In the genomic region with DNA sequence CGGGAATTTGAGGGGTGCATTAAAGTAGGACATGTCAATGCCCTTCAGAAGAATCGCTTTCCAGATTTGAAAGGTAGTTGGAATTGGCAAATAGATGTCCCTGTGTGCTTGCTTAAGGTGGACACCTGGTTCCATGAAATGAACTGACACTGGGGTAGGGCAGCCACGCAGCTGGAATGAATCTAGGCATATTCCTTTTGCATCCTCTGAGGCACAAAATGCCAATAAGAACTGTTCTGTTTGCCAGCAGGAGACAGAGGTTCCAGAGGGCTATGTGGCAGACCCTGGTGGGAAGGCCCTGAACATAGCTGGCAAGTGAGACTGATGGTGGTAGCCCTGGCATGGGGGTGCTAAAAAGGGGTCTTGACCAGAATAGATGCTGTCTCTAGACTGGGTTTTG, we compare ENCODE assay signal across 23 cellular contexts.
DNase-seq lines count a peak whose midpoint lies in the region; ATAC-seq and TF ChIP-seq lines count a peak whose summit lies in the region.
"Had no signal": no experiment of that assay in that cellular context is flagged by ENCODE, and none has a peak within 500 bp of the region (broad histone marks: within the 10 kb centered on the region; RNA-seq: fewer than 3 reads in every experiment).

No MANE protein-coding gene starts in this region.

- no peaks in the 10 kb centered on the region for H3K36me3 ChIP-seq in left ventricle myocardium inferior
- H3K36me3 ChIP-seq: BE2C, BLaER1 had no signal

- no peaks in the 10 kb centered on the region for H3K4me1 Mint-ChIP-seq in stimulated activated naive CD8-positive, alpha-beta T cell treated with anti-CD3 and anti-CD28 coated beads, Interleukin-15, amount 100 ng/mL, for 72 hours
- H3K4me1 Mint-ChIP-seq: CD14-positive monocyte; CD4-positive, CD25-positive, alpha-beta regulatory T cell; CD8-positive, alpha-beta memory T cell had no signal

- no peak overlapping the region for H3K27ac ChIP-seq in left ventricle myocardium inferior (replicated peaks)
- H3K27ac ChIP-seq: 22Rv1, BLaER1 had no signal

- no peak for ATAC-seq in stimulated activated naive CD8-positive, alpha-beta T cell treated with anti-CD3 and anti-CD28 coated beads, Interleukin-15, amount 100 ng/mL, for 72 hours
- no peak for ATAC-seq in stimulated activated naive CD8-positive, alpha-beta T cell treated with anti-CD3 and anti-CD28 coated beads, Interleukin-15, Interleukin-2, amounts not matched to agents 100 U/mL and 50 U/mL, for 24 hours
- ATAC-seq: GM12878 had no signal

- H3K4me3 ChIP-seq in left ventricle myocardium inferior = no peak overlapping the region
- H3K4me3 ChIP-seq: BLaER1, GM12878 had no signal

- H3K9me3 ChIP-seq in left ventricle myocardium inferior (replicated peaks) = no peaks in the 10 kb centered on the region
- H3K9me3 ChIP-seq: BE2C, BLaER1 had no signal

- H3K27me3 ChIP-seq in left ventricle myocardium inferior (ENCODE audit: low read depth) = peaks cover 72% of the 10 kb centered on the region
- H3K27me3 ChIP-seq: BLaER1 had no signal

- peak overlapping the region; percentile 20 to 49 for H3K27ac Mint-ChIP-seq in stimulated activated naive CD8-positive, alpha-beta T cell treated with anti-CD3 and anti-CD28 coated beads, Interleukin-15, amount 100 ng/mL, for 72 hours
- H3K27ac Mint-ChIP-seq: CD14-positive monocyte; CD4-positive, alpha-beta memory T cell; CD4-positive, CD25-positive, alpha-beta regulatory T cell; CD8-positive, alpha-beta memory T cell had no signal

- no peak for TF ChIP-seq CTCF in left ventricle myocardium inferior (IDR thresholded peaks at IDR 0.05; ENCODE audit: borderline replicate concordance)

- intact Hi-C loops in cardiac septum (cut with DNase I) = no loop called here
- intact Hi-C loops in left ventricle myocardium inferior (cut with micrococcal nuclease) = no loop called here

- no peak overlapping the region for H3K4me3 Mint-ChIP-seq in stimulated activated naive CD8-positive, alpha-beta T cell treated with anti-CD3 and anti-CD28 coated beads, Interleukin-15, amount 100 ng/mL, for 72 hours
- H3K4me3 Mint-ChIP-seq: CD14-positive monocyte; CD4-positive, alpha-beta memory T cell; CD4-positive, CD25-positive, alpha-beta regulatory T cell; CD8-positive, alpha-beta memory T cell had no signal

- H3K9me3 Mint-ChIP-seq in stimulated activated naive CD8-positive, alpha-beta T cell treated with anti-CD3 and anti-CD28 coated beads, Interleukin-15, amount 100 ng/mL, for 72 hours = no peaks in the 10 kb centered on the region

- no peaks in the 10 kb centered on the region for H3K4me1 ChIP-seq in left ventricle myocardium inferior
- H3K4me1 ChIP-seq: BLaER1 had no signal

- H3K27me3 Mint-ChIP-seq in stimulated activated naive CD8-positive, alpha-beta T cell treated with anti-CD3 and anti-CD28 coated beads, Interleukin-15, amount 100 ng/mL, for 72 hours = peaks cover 17% of the 10 kb centered on the region

- peak; percentile 51 for DNase-seq in cardiac septum (ENCODE audit: low spot score)
- DNase-seq in left ventricle myocardium inferior = no peak
- no peak for DNase-seq in stimulated activated naive CD8-positive, alpha-beta T cell treated with anti-CD3 and anti-CD28 coated beads, Interleukin-15, amount 100 ng/mL, for 72 hours
- DNase-seq in stimulated activated naive CD8-positive, alpha-beta T cell treated with anti-CD3 and anti-CD28 coated beads, Interleukin-15, Interleukin-2, amounts not matched to agents 100 U/mL and 50 U/mL, for 24 hours = no peak
- DNase-seq in A172 (ENCODE audit: low spot score) = no peak
- DNase-seq: ACHN; BE2C; C1 segment of cervical spinal cord; CD4-positive, alpha-beta memory T cell; CD4-positive, CD25-positive, alpha-beta regulatory T cell; CD8-positive, alpha-beta memory T cell; COR-L47; DMS 273 treated with DMSO at 0.1 percent for 48 hours; DMS153; DMS53; DMS79; DND-41; EL; GDM1 had no signal
